Comparison of ENCODE assay signal across 1 cellular context in genomic region chr20:50794846-50795634, GRCh38.
TF ChIP-seq lines count a peak whose summit lies in the region.

A gene with protein sequence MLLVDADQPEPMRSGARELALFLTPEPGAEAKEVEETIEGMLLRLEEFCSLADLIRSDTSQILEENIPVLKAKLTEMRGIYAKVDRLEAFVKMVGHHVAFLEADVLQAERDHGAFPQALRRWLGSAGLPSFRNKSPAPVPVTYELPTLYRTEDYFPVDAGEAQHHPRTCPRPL (plus strand): TSS chr20:50795061. CDS start chr20:50795084, 23 bp downstream.

TF ChIP-seq in HepG2, 621 proteins besides CTCF, POLR2A, EP300 and RAD21 (continued from another document and continues in another):
- peak; percentile 71; the same call in 1 of the 2 replicates for TF ChIP-seq PRDM4 (CRISPR knock-in tag; IDR thresholded peaks at IDR 0.05; ENCODE audit: borderline replicate concordance)
- TF ChIP-seq, protein P1, sequence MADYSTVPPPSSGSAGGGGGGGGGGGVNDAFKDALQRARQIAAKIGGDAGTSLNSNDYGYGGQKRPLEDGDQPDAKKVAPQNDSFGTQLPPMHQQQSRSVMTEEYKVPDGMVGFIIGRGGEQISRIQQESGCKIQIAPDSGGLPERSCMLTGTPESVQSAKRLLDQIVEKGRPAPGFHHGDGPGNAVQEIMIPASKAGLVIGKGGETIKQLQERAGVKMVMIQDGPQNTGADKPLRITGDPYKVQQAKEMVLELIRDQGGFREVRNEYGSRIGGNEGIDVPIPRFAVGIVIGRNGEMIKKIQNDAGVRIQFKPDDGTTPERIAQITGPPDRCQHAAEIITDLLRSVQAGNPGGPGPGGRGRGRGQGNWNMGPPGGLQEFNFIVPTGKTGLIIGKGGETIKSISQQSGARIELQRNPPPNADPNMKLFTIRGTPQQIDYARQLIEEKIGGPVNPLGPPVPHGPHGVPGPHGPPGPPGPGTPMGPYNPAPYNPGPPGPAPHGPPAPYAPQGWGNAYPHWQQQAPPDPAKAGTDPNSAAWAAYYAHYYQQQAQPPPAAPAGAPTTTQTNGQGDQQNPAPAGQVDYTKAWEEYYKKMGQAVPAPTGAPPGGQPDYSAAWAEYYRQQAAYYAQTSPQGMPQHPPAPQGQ (CRISPR knock-in tag; IDR thresholded peaks at IDR 0.05; ENCODE audit: borderline replicate concordance), result no peak
- peak; percentile 85; the same call in 1 of the 2 replicates for TF ChIP-seq ZSCAN12 (CRISPR knock-in tag; IDR thresholded peaks at IDR 0.05)
- TF ChIP-seq IKZF5 (CRISPR knock-in tag; IDR thresholded peaks at IDR 0.05), result no peak
- TF ChIP-seq MEF2D (CRISPR knock-in tag; IDR thresholded peaks at IDR 0.05), result peak; percentile 30; the same call in 1 of the 2 replicates
- TF ChIP-seq BRCA1 (CRISPR knock-in tag; IDR thresholded peaks at IDR 0.05), result 0 out of 2 replicates have a peak, but pooled peaks have one; percentile 35
- TF ChIP-seq TAF15 (IDR thresholded peaks at IDR 0.05; ENCODE audit: low read depth, low read length, poor library complexity, severe bottlenecking), result no peak
- TF ChIP-seq, protein P2, sequence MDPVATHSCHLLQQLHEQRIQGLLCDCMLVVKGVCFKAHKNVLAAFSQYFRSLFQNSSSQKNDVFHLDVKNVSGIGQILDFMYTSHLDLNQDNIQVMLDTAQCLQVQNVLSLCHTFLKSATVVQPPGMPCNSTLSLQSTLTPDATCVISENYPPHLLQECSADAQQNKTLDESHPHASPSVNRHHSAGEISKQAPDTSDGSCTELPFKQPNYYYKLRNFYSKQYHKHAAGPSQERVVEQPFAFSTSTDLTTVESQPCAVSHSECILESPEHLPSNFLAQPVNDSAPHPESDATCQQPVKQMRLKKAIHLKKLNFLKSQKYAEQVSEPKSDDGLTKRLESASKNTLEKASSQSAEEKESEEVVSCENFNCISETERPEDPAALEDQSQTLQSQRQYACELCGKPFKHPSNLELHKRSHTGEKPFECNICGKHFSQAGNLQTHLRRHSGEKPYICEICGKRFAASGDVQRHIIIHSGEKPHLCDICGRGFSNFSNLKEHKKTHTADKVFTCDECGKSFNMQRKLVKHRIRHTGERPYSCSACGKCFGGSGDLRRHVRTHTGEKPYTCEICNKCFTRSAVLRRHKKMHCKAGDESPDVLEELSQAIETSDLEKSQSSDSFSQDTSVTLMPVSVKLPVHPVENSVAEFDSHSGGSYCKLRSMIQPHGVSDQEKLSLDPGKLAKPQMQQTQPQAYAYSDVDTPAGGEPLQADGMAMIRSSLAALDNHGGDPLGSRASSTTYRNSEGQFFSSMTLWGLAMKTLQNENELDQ (CRISPR knock-in tag; IDR thresholded peaks at IDR 0.05; ENCODE audit: borderline replicate concordance), result no peak
- TF ChIP-seq U2AF2 (IDR thresholded peaks at IDR 0.05; ENCODE audit: low read depth, low read length), result no peak
- TF ChIP-seq PHF21A (CRISPR knock-in tag; IDR thresholded peaks at IDR 0.05), result peak; percentile 67; the same call in 1 of the 2 replicates
- peak; percentile 31; the same call in 1 of the 2 replicates for TF ChIP-seq BHLHE40 (IDR thresholded peaks at IDR 0.05; ENCODE audit: low read length)
- peak; percentile 88; the same call in 1 of the 2 replicates for TF ChIP-seq ZNF230 (CRISPR knock-in tag; IDR thresholded peaks at IDR 0.05)
- 0 out of 2 replicates have a peak, but pooled peaks have one; percentile 27 for TF ChIP-seq ZNF670 (CRISPR knock-in tag; IDR thresholded peaks at IDR 0.05; ENCODE audit: borderline replicate concordance)
- TF ChIP-seq, protein P3, sequence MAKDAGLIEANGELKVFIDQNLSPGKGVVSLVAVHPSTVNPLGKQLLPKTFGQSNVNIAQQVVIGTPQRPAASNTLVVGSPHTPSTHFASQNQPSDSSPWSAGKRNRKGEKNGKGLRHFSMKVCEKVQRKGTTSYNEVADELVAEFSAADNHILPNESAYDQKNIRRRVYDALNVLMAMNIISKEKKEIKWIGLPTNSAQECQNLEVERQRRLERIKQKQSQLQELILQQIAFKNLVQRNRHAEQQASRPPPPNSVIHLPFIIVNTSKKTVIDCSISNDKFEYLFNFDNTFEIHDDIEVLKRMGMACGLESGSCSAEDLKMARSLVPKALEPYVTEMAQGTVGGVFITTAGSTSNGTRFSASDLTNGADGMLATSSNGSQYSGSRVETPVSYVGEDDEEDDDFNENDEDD (CRISPR knock-in tag; IDR thresholded peaks at IDR 0.05; ENCODE audit: borderline replicate concordance), result peak; percentile 79; the same call in 1 of the 2 replicates
- no peak; the same call in 1 of the 2 replicates for TF ChIP-seq CSRNP1 (CRISPR knock-in tag; IDR thresholded peaks at IDR 0.05)
- TF ChIP-seq ZNF350 (CRISPR knock-in tag; IDR thresholded peaks at IDR 0.05; ENCODE audit: borderline replicate concordance, low read depth), result no peak
- no peak for TF ChIP-seq ZNF646 (CRISPR knock-in tag; IDR thresholded peaks at IDR 0.05)
- TF ChIP-seq, protein P4, sequence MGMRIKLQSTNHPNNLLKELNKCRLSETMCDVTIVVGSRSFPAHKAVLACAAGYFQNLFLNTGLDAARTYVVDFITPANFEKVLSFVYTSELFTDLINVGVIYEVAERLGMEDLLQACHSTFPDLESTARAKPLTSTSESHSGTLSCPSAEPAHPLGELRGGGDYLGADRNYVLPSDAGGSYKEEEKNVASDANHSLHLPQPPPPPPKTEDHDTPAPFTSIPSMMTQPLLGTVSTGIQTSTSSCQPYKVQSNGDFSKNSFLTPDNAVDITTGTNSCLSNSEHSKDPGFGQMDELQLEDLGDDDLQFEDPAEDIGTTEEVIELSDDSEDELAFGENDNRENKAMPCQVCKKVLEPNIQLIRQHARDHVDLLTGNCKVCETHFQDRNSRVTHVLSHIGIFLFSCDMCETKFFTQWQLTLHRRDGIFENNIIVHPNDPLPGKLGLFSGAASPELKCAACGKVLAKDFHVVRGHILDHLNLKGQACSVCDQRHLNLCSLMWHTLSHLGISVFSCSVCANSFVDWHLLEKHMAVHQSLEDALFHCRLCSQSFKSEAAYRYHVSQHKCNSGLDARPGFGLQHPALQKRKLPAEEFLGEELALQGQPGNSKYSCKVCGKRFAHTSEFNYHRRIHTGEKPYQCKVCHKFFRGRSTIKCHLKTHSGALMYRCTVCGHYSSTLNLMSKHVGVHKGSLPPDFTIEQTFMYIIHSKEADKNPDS (CRISPR knock-in tag; IDR thresholded peaks at IDR 0.05), result no peak
- TF ChIP-seq ZNF724P (CRISPR knock-in tag; IDR thresholded peaks at IDR 0.05; ENCODE audit: borderline replicate concordance), result no peak
- peak; percentile 56; the same call in 1 of the 2 replicates for TF ChIP-seq ARNT2 (CRISPR knock-in tag; IDR thresholded peaks at IDR 0.05; ENCODE audit: low read depth)
- TF ChIP-seq SIX1 (CRISPR knock-in tag; IDR thresholded peaks at IDR 0.05; ENCODE audit: borderline replicate concordance), result no peak; the same call in 1 of the 2 replicates
- TF ChIP-seq ZNF333 (CRISPR knock-in tag; IDR thresholded peaks at IDR 0.05; ENCODE audit: borderline replicate concordance), result no peak; the same call in 1 of the 2 replicates
- TF ChIP-seq SMYD3 (CRISPR knock-in tag; IDR thresholded peaks at IDR 0.05), result no peak
- no peak for TF ChIP-seq MIXL1 (CRISPR knock-in tag; IDR thresholded peaks at IDR 0.05)
- TF ChIP-seq SP5 (CRISPR knock-in tag; IDR thresholded peaks at IDR 0.05; ENCODE audit: borderline replicate concordance, low read depth), result peak; percentile 78
- no peak for TF ChIP-seq TEAD2 (CRISPR knock-in tag; IDR thresholded peaks at IDR 0.05)
- TF ChIP-seq ZEB1 (IDR thresholded peaks at IDR 0.05; ENCODE audit: insufficient replicate concordance, low read depth), result peak; percentile 72
- no peak for TF ChIP-seq TBX3 (IDR thresholded peaks at IDR 0.05; ENCODE audit: borderline replicate concordance)
- peak; percentile 49; the same call in 1 of the 2 replicates for TF ChIP-seq WIZ (CRISPR knock-in tag; IDR thresholded peaks at IDR 0.05)
- no peak for TF ChIP-seq ZNF441 (CRISPR knock-in tag; IDR thresholded peaks at IDR 0.05; ENCODE audit: borderline replicate concordance)
- peak; percentile 36; the same call in 1 of the 2 replicates for TF ChIP-seq ZNF614 (CRISPR knock-in tag; IDR thresholded peaks at IDR 0.05; ENCODE audit: borderline replicate concordance)
- TF ChIP-seq, protein P5, sequence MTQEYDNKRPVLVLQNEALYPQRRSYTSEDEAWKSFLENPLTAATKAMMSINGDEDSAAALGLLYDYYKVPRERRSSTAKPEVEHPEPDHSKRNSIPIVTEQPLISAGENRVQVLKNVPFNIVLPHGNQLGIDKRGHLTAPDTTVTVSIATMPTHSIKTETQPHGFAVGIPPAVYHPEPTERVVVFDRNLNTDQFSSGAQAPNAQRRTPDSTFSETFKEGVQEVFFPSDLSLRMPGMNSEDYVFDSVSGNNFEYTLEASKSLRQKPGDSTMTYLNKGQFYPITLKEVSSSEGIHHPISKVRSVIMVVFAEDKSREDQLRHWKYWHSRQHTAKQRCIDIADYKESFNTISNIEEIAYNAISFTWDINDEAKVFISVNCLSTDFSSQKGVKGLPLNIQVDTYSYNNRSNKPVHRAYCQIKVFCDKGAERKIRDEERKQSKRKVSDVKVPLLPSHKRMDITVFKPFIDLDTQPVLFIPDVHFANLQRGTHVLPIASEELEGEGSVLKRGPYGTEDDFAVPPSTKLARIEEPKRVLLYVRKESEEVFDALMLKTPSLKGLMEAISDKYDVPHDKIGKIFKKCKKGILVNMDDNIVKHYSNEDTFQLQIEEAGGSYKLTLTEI (CRISPR knock-in tag; conservative IDR thresholded peaks at IDR 0.05), result no peak
